In the genomic region with DNA sequence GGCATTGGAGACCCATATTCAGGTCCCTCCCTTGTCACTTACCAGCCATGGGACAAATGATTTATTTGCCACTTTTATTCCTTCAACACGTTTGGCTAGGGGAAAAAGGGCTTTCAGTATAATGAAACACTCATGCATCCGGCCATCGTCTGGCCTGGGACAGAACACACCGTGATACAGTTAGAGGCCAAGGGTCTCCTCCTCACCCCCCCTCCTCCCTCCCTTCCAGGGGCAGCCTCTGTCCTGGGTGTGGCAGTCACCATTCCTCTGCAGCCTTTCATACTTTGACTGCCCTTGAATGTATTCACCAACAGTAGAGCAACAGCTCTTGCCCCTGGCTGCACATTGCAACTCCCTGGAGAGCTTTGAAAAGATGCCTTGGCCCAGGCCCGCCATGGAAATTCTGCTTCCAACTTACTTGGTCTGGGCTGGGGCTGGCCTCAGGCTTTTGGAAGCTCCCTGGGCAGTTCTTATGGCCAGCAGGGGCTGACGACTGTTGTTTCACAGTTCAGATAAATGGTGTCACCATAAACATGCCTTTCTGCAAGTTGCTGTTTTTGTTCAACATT, we compare ENCODE assay signal across 1 cellular context.
TF ChIP-seq lines count a peak whose summit lies in the region.

No MANE protein-coding gene starts in this region.

TF ChIP-seq in HepG2, 621 proteins besides CTCF, POLR2A, EP300 and RAD21 (continued from another document):
- TF ChIP-seq, protein P1, sequence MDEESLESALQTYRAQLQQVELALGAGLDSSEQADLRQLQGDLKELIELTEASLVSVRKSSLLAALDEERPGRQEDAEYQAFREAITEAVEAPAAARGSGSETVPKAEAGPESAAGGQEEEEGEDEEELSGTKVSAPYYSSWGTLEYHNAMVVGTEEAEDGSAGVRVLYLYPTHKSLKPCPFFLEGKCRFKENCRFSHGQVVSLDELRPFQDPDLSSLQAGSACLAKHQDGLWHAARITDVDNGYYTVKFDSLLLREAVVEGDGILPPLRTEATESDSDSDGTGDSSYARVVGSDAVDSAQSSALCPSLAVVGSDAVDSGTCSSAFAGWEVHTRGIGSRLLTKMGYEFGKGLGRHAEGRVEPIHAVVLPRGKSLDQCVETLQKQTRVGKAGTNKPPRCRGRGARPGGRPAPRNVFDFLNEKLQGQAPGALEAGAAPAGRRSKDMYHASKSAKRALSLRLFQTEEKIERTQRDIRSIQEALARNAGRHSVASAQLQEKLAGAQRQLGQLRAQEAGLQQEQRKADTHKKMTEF (CRISPR knock-in tag; IDR thresholded peaks at IDR 0.05), result no peak
- peak; percentile 32; the same call in 1 of the 2 replicates for TF ChIP-seq NRL (CRISPR knock-in tag; IDR thresholded peaks at IDR 0.05; ENCODE audit: borderline replicate concordance)
- TF ChIP-seq, protein P2, sequence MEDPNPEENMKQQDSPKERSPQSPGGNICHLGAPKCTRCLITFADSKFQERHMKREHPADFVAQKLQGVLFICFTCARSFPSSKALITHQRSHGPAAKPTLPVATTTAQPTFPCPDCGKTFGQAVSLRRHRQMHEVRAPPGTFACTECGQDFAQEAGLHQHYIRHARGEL (CRISPR knock-in tag; IDR thresholded peaks at IDR 0.05), result no peak
